Comparison of ENCODE assay signal across 8 cellular contexts in genomic region chr14:89702151-89702936, GRCh38.
DNase-seq lines count a peak whose midpoint lies in the region; ATAC-seq lines count a peak whose summit lies in the region.

No MANE protein-coding gene starts in this region.

- peak overlapping the region; percentile 75 to 91 (median 84) for H3K4me3 Mint-ChIP-seq in IgD-negative memory B cell
- H3K4me3 Mint-ChIP-seq in stimulated activated naive B cell treated with anti-CD40 and anti-IgM and Interleukin-4, amounts not matched to agents 10 μg/mL and 1 μg/mL and 100 μg/mL, for 72 hours: peak overlapping the region; percentile 79 to 81

- peaks cover 0 to 4% (median 2%) of the 10 kb centered on the region in 3 donors for H3K9me3 Mint-ChIP-seq in IgD-negative memory B cell
- peaks cover 7 to 9% of the 10 kb centered on the region in 2 donors for H3K9me3 Mint-ChIP-seq in stimulated activated naive B cell treated with anti-CD40 and anti-IgM and Interleukin-4, amounts not matched to agents 10 μg/mL and 1 μg/mL and 100 μg/mL, for 72 hours

- H3K4me1 Mint-ChIP-seq in IgD-negative memory B cell: peaks cover 12 to 19% (median 16%) of the 10 kb centered on the region in 3 donors
- peaks cover 28 to 43% of the 10 kb centered on the region in 2 donors for H3K4me1 Mint-ChIP-seq in stimulated activated naive B cell treated with anti-CD40 and anti-IgM and Interleukin-4, amounts not matched to agents 10 μg/mL and 1 μg/mL and 100 μg/mL, for 72 hours

- DNase-seq in Ammon's horn (ENCODE audit: low spot score) (peak; percentile 19), amniotic epithelial cell (ENCODE audit: low read depth) (peak; percentile 20), iris pigment epithelial cell (ENCODE audit: low read depth) (peak; percentile 64), ureter (ENCODE audit: low spot score) (no peak), GM19238 (ENCODE audit: insufficient read length, low spot score) (no peak)
- DNase-seq in stimulated activated naive B cell treated with anti-CD40 and anti-IgM and Interleukin-4, amounts not matched to agents 10 μg/mL and 1 μg/mL and 100 μg/mL, for 72 hours: no peak

- peak overlapping the region; percentile 59 to 94 (median 88) for H3K27ac Mint-ChIP-seq in IgD-negative memory B cell
- H3K27ac Mint-ChIP-seq in stimulated activated naive B cell treated with anti-CD40 and anti-IgM and Interleukin-4, amounts not matched to agents 10 μg/mL and 1 μg/mL and 100 μg/mL, for 72 hours: peak overlapping the region; percentile 94

- peaks cover 2% of the 10 kb centered on the region for H3K36me3 Mint-ChIP-seq in IgD-negative memory B cell
- H3K36me3 Mint-ChIP-seq in stimulated activated naive B cell treated with anti-CD40 and anti-IgM and Interleukin-4, amounts not matched to agents 10 μg/mL and 1 μg/mL and 100 μg/mL, for 72 hours: peaks cover 4 to 8% of the 10 kb centered on the region in 2 donors

- no peaks in the 10 kb centered on the region for H3K27me3 Mint-ChIP-seq in IgD-negative memory B cell
- H3K27me3 Mint-ChIP-seq in stimulated activated naive B cell treated with anti-CD40 and anti-IgM and Interleukin-4, amounts not matched to agents 10 μg/mL and 1 μg/mL and 100 μg/mL, for 72 hours: no peaks in the 10 kb centered on the region

- no peak for ATAC-seq in stimulated activated naive B cell treated with anti-CD40 and anti-IgM and Interleukin-4, amounts not matched to agents 10 μg/mL and 1 μg/mL and 100 μg/mL, for 72 hours (replicated peaks)
- ATAC-seq in HG02852 (IDR thresholded peaks at IDR 0.05; ENCODE audit: unreplicated experiment): no peak

Comparison
In these comparisons a context has a peak if more than half of its experiments do, and no peak if none do; other contexts are left out.
1. DNase-seq: peak in Ammon's horn (single experiment), amniotic epithelial cell (single experiment) and iris pigment epithelial cell (single experiment); none in stimulated activated naive B cell treated with anti-CD40 and anti-IgM and Interleukin-4, amounts not matched to agents 10 μg/mL and 1 μg/mL and 100 μg/mL, for 72 hours (single experiment), ureter (single experiment) and GM19238 (single experiment).